In genomic region chr2:144117079-144117478, GRCh38 we compare ENCODE assay signal across 23 cellular contexts.
DNase-seq lines count a peak whose midpoint lies in the region; ATAC-seq and TF ChIP-seq lines count a peak whose summit lies in the region.
"Had no signal": no experiment of that assay in that cellular context is flagged by ENCODE, and none has a peak within 500 bp of the region (broad histone marks: within the 10 kb centered on the region; RNA-seq: fewer than 3 reads in every experiment).

No MANE protein-coding gene starts in this region.

- no peak overlapping the region for H3K27ac Mint-ChIP-seq in activated CD4-positive, alpha-beta T cell treated with anti-CD3 and anti-CD28 coated beads for 36 hours
- peak overlapping the region; percentile 10 for H3K27ac Mint-ChIP-seq in activated T-helper 2 cell treated with anti-CD3 and anti-CD28 coated beads, Interferon-gamma antibody, Interleukin-2, Interleukin-4, amounts not matched to agents 10 μg/mL and 5 μg/mL and 100 μg/mL, durations not matched to agents 14 hours and 24 hours and 36 hours
- H3K27ac Mint-ChIP-seq in stimulated activated effector memory CD8-positive, alpha-beta T cell treated with anti-CD3 and anti-CD28 coated beads, Interleukin-12 subunit alpha, Interleukin-12 subunit beta, amount 100 ng/mL, for 72 hours: no peak overlapping the region
- no peak overlapping the region for H3K27ac Mint-ChIP-seq in endothelial cell (ENCODE audit: unreplicated experiment)
- H3K27ac Mint-ChIP-seq: CD8-positive, alpha-beta T cell; GM23338 had no signal

- no peak overlapping the region for H3K4me3 Mint-ChIP-seq in activated CD4-positive, alpha-beta T cell treated with anti-CD3 and anti-CD28 coated beads for 36 hours
- H3K4me3 Mint-ChIP-seq in activated T-helper 2 cell treated with anti-CD3 and anti-CD28 coated beads, Interferon-gamma antibody, Interleukin-2, Interleukin-4, amounts not matched to agents 10 μg/mL and 5 μg/mL and 100 μg/mL, durations not matched to agents 14 hours and 24 hours and 36 hours (ENCODE audit: low read depth): no peak overlapping the region
- H3K4me3 Mint-ChIP-seq in stimulated activated effector memory CD8-positive, alpha-beta T cell treated with anti-CD3 and anti-CD28 coated beads, Interleukin-12 subunit alpha, Interleukin-12 subunit beta, amount 100 ng/mL, for 72 hours: no peak overlapping the region
- no peak overlapping the region for H3K4me3 Mint-ChIP-seq in endothelial cell (ENCODE audit: unreplicated experiment)
- H3K4me3 Mint-ChIP-seq: CD8-positive, alpha-beta T cell; GM23338 had no signal

- peak overlapping the region; percentile 46 for H3K4me2 ChIP-seq in OCI-LY3 (ENCODE audit: low read length)
- H3K4me2 ChIP-seq: GM23338 had no signal

- H3K79me2 ChIP-seq in OCI-LY3 (ENCODE audit: low read length): no peaks in the 10 kb centered on the region

- CTCF ChIA-PET in activated CD4-positive, alpha-beta T cell treated with anti-CD3 and anti-CD28 coated beads for 36 hours (lab: Charles Lee): no interaction called here

- no peaks in the 10 kb centered on the region for H3K9me3 ChIP-seq in OCI-LY3 (ENCODE audit: insufficient read depth, low read length)
- H3K9me3 ChIP-seq: HAP-1 had no signal

- H3K27ac ChIP-seq in OCI-LY3 (ENCODE audit: low read length): 0 out of 2 replicates have a peak overlapping the region, but pooled peaks have one; percentile 2
- H3K27ac ChIP-seq: 22Rv1 had no signal

- no peak overlapping the region for H3K4me3 ChIP-seq in OCI-LY3 (ENCODE audit: low read length)
- H3K4me3 ChIP-seq: GM23338, HAP-1 had no signal

- no peak for DNase-seq in activated CD4-positive, alpha-beta T cell treated with anti-CD3 and anti-CD28 coated beads for 36 hours
- DNase-seq in activated CD4-positive, alpha-beta T cell treated with anti-CD3 and anti-CD28 coated beads for 4 hours: no peak
- DNase-seq in activated T-helper 2 cell treated with anti-CD3 and anti-CD28 coated beads, Interferon-gamma antibody, Interleukin-2, Interleukin-4, amounts not matched to agents 10 μg/mL and 5 μg/mL and 100 μg/mL, durations not matched to agents 14 hours and 24 hours and 36 hours (ENCODE audit: low spot score): no peak
- DNase-seq in stimulated activated effector memory CD8-positive, alpha-beta T cell treated with anti-CD3 and anti-CD28 coated beads, Interleukin-12 subunit alpha, Interleukin-12 subunit beta, amount 100 ng/mL, for 72 hours (ENCODE audit: low spot score in 2 of 2): no peak
- DNase-seq in endothelial cell (ENCODE audit: low spot score): no peak
- DNase-seq in activated CD4-positive, CD25-positive, alpha-beta regulatory T cell treated with anti-CD3 and anti-CD28 coated beads, Interleukin-2, amount 50 U/mL, for 72 hours: no peak
- DNase-seq: ACHN; C1 segment of cervical spinal cord; CD8-positive, alpha-beta T cell; DND-41; MM.1S; NCI-H1092; NCI-H1436; NCI-H187 treated with DMSO at 0.1 percent for 48 hours; NCI-H2227 treated with DMSO at 0.1 percent for 48 hours; NCI-H510A; SIG-M5 had no signal

- intact Hi-C loops in activated CD4-positive, alpha-beta T cell treated with anti-CD3 and anti-CD28 coated beads for 36 hours (cut with DNase I, micrococcal nuclease): no loop called here
- intact Hi-C loops in activated T-helper 2 cell treated with anti-CD3 and anti-CD28 coated beads, Interferon-gamma antibody, Interleukin-2, Interleukin-4, amounts not matched to agents 10 μg/mL and 5 μg/mL and 100 μg/mL, durations not matched to agents 14 hours and 24 hours and 36 hours (cut with micrococcal nuclease): no loop called here

- no peaks in the 10 kb centered on the region for H3K27me3 Mint-ChIP-seq in activated CD4-positive, alpha-beta T cell treated with anti-CD3 and anti-CD28 coated beads for 36 hours
- H3K27me3 Mint-ChIP-seq in activated T-helper 2 cell treated with anti-CD3 and anti-CD28 coated beads, Interferon-gamma antibody, Interleukin-2, Interleukin-4, amounts not matched to agents 10 μg/mL and 5 μg/mL and 100 μg/mL, durations not matched to agents 14 hours and 24 hours and 36 hours (ENCODE audit: low read depth): no peaks in the 10 kb centered on the region
- H3K27me3 Mint-ChIP-seq in endothelial cell (ENCODE audit: unreplicated experiment): no peaks in the 10 kb centered on the region

- ATAC-seq in activated CD4-positive, alpha-beta T cell treated with anti-CD3 and anti-CD28 coated beads for 36 hours: peak; percentile 47
- ATAC-seq in stimulated activated effector memory CD8-positive, alpha-beta T cell treated with anti-CD3 and anti-CD28 coated beads, Interleukin-12 subunit alpha, Interleukin-12 subunit beta, amount 100 ng/mL, for 72 hours: peak; percentile 61
- ATAC-seq in HG03460 (IDR thresholded peaks at IDR 0.05; ENCODE audit: unreplicated experiment): no peak
- ATAC-seq: CD8-positive, alpha-beta T cell; GM23338; Panc1 had no signal

- H3K4me1 Mint-ChIP-seq in activated CD4-positive, alpha-beta T cell treated with anti-CD3 and anti-CD28 coated beads for 36 hours: peaks cover 11% of the 10 kb centered on the region
- H3K4me1 Mint-ChIP-seq in activated T-helper 2 cell treated with anti-CD3 and anti-CD28 coated beads, Interferon-gamma antibody, Interleukin-2, Interleukin-4, amounts not matched to agents 10 μg/mL and 5 μg/mL and 100 μg/mL, durations not matched to agents 14 hours and 24 hours and 36 hours (ENCODE audit: low read depth): peaks cover 10% of the 10 kb centered on the region
- peaks cover 15% of the 10 kb centered on the region for H3K4me1 Mint-ChIP-seq in stimulated activated effector memory CD8-positive, alpha-beta T cell treated with anti-CD3 and anti-CD28 coated beads, Interleukin-12 subunit alpha, Interleukin-12 subunit beta, amount 100 ng/mL, for 72 hours
- H3K4me1 Mint-ChIP-seq in endothelial cell (ENCODE audit: unreplicated experiment): peaks cover 3% of the 10 kb centered on the region

- H3K36me3 ChIP-seq in OCI-LY3 (replicated peaks; ENCODE audit: low read depth, low read length): no peaks in the 10 kb centered on the region
- H3K36me3 ChIP-seq: HAP-1 had no signal

- H3K36me3 Mint-ChIP-seq in activated CD4-positive, alpha-beta T cell treated with anti-CD3 and anti-CD28 coated beads for 36 hours (ENCODE audit: low read depth): no peaks in the 10 kb centered on the region
- H3K36me3 Mint-ChIP-seq in activated T-helper 2 cell treated with anti-CD3 and anti-CD28 coated beads, Interferon-gamma antibody, Interleukin-2, Interleukin-4, amounts not matched to agents 10 μg/mL and 5 μg/mL and 100 μg/mL, durations not matched to agents 14 hours and 24 hours and 36 hours (ENCODE audit: low read depth): peaks cover 9% of the 10 kb centered on the region
- peaks cover 11% of the 10 kb centered on the region for H3K36me3 Mint-ChIP-seq in stimulated activated effector memory CD8-positive, alpha-beta T cell treated with anti-CD3 and anti-CD28 coated beads, Interleukin-12 subunit alpha, Interleukin-12 subunit beta, amount 100 ng/mL, for 72 hours
- H3K36me3 Mint-ChIP-seq in endothelial cell (ENCODE audit: low read depth, unreplicated experiment): no peaks in the 10 kb centered on the region

- H3K9ac ChIP-seq in OCI-LY3 (ENCODE audit: low read length): no peak overlapping the region

- TF ChIP-seq CTCF in OCI-LY3 (IDR thresholded peaks at IDR 0.05; ENCODE audit: low read depth, low read length) (no peak), endothelial cell (IDR thresholded peaks at IDR 0.05; ENCODE audit: unreplicated experiment) (no peak)

- peaks cover 13% of the 10 kb centered on the region for H3K4me1 ChIP-seq in OCI-LY3 (ENCODE audit: low read length)
- H3K4me1 ChIP-seq: HAP-1 had no signal

- no peak overlapping the region for H2AFZ ChIP-seq in OCI-LY3 (ENCODE audit: low read depth, low read length)
- H2AFZ ChIP-seq: GM23338 had no signal

- H3K9me3 Mint-ChIP-seq in activated CD4-positive, alpha-beta T cell treated with anti-CD3 and anti-CD28 coated beads for 36 hours (ENCODE audit: low read depth): no peaks in the 10 kb centered on the region
- no peaks in the 10 kb centered on the region for H3K9me3 Mint-ChIP-seq in activated T-helper 2 cell treated with anti-CD3 and anti-CD28 coated beads, Interferon-gamma antibody, Interleukin-2, Interleukin-4, amounts not matched to agents 10 μg/mL and 5 μg/mL and 100 μg/mL, durations not matched to agents 14 hours and 24 hours and 36 hours
- H3K9me3 Mint-ChIP-seq in stimulated activated effector memory CD8-positive, alpha-beta T cell treated with anti-CD3 and anti-CD28 coated beads, Interleukin-12 subunit alpha, Interleukin-12 subunit beta, amount 100 ng/mL, for 72 hours: peaks cover 4% of the 10 kb centered on the region
- no peaks in the 10 kb centered on the region for H3K9me3 Mint-ChIP-seq in endothelial cell (ENCODE audit: unreplicated experiment)

- no peaks in the 10 kb centered on the region for H4K20me1 ChIP-seq in OCI-LY3 (ENCODE audit: insufficient read depth, low read length)

- H3K27me3 ChIP-seq in OCI-LY3 (ENCODE audit: low read depth, low read length): no peaks in the 10 kb centered on the region

- POLR2A ChIA-PET in activated CD4-positive, alpha-beta T cell treated with anti-CD3 and anti-CD28 coated beads for 36 hours (lab: Charles Lee): no interaction called here
